Comparison of ENCODE assay signal across 23 cellular contexts in the genomic region with DNA sequence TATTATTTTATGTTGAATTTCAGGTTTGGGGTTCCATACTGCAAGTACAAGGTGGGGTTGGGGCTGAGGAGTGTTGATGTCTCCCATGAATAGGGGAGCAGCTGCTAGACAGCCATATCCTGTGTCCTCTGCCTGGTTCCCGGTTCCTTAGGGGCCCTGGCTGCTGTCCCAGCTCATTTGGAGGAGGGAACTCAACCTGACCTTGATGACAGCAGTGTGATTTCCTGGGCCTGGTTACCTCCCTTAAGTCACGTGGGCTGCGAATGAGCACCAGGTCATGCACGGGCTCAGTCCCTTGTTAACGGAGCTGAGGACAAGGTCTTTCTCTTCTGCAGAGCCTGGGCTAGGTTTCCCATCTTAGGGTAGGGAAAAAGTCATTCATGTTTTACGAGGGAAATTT.
"Had no signal": no experiment of that assay in that cellular context is flagged by ENCODE, and none has a peak within 500 bp of the region (broad histone marks: within the 10 kb centered on the region; RNA-seq: fewer than 3 reads in every experiment).

No MANE protein-coding gene starts in this region.

- H3K27ac ChIP-seq: RWPE1 had no signal

- H3K27ac Mint-ChIP-seq: activated CD8-positive, alpha-beta T cell treated with anti-CD3 and anti-CD28 coated beads for 36 hours; activated naive CD8-positive, alpha-beta T cell treated with anti-CD3 and anti-CD28 coated beads, Interleukin-2, amount 10 ng/mL, durations not matched to agents 7 days and 5 days; IgD-negative memory B cell; T-helper 1 cell treated with Interleukin-12 subunit alpha and Interleukin-12 subunit beta and Interleukin-4 antibody, amounts not matched to agents 30 μg/mL and 1 μg/mL, for 36 hours had no signal

- H3K9me3 Mint-ChIP-seq: activated CD8-positive, alpha-beta T cell treated with anti-CD3 and anti-CD28 coated beads for 36 hours; activated naive CD8-positive, alpha-beta T cell treated with anti-CD3 and anti-CD28 coated beads, Interleukin-2, amount 10 ng/mL, durations not matched to agents 7 days and 5 days; IgD-negative memory B cell; T-helper 1 cell treated with Interleukin-12 subunit alpha and Interleukin-12 subunit beta and Interleukin-4 antibody, amounts not matched to agents 30 μg/mL and 1 μg/mL, for 36 hours had no signal

- ATAC-seq: activated CD4-positive, CD25-positive, alpha-beta regulatory T cell treated with anti-CD3 and anti-CD28 coated beads, Interleukin-2, amount 50 U/mL, for 24 hours; activated CD8-positive, alpha-beta T cell treated with anti-CD3 and anti-CD28 coated beads for 36 hours; Panc1 had no signal

- DNase-seq: activated CD4-positive, alpha-beta T cell treated with anti-CD3 and anti-CD28 coated beads for 4 hours; activated CD8-positive, alpha-beta memory T cell treated with anti-CD3 and anti-CD28 coated beads, Interleukin-2, amount 50 U/mL, for 48 hours; activated CD8-positive, alpha-beta T cell treated with anti-CD3 and anti-CD28 coated beads for 36 hours; activated naive CD4-positive, alpha-beta T cell treated with anti-CD3 and anti-CD28 coated beads, Interleukin-2, amount 50 U/mL, for 16 hours; activated naive CD8-positive, alpha-beta T cell treated with anti-CD3 and anti-CD28 coated beads, Interleukin-2, amount 10 ng/mL, durations not matched to agents 7 days and 5 days; activated T-cell treated with anti-CD3 and anti-CD28 coated beads, Interleukin-2, amount 50 U/mL, for 1 hour; aorta; KG1; NCI-H1048; NCI-H146; NCI-H187 treated with DMSO at 0.1 percent for 48 hours; NCI-H2081 treated with DMSO at 0.1 percent for 48 hours; NCI-H2227 treated with DMSO at 0.1 percent for 48 hours; NCI-H446 treated with DMSO at 0.1 percent for 48 hours; NCI-H524 treated with DMSO at 0.1 percent for 48 hours; NCI-H774; OCI-M1; SHP77 treated with DMSO at 0.1 percent for 48 hours had no signal

- H3K4me1 Mint-ChIP-seq: IgD-negative memory B cell had no signal

- H3K4me3 Mint-ChIP-seq: activated CD8-positive, alpha-beta T cell treated with anti-CD3 and anti-CD28 coated beads for 36 hours; activated naive CD8-positive, alpha-beta T cell treated with anti-CD3 and anti-CD28 coated beads, Interleukin-2, amount 10 ng/mL, durations not matched to agents 7 days and 5 days; IgD-negative memory B cell; T-helper 1 cell treated with Interleukin-12 subunit alpha and Interleukin-12 subunit beta and Interleukin-4 antibody, amounts not matched to agents 30 μg/mL and 1 μg/mL, for 36 hours had no signal

- H3K27me3 Mint-ChIP-seq: activated CD8-positive, alpha-beta T cell treated with anti-CD3 and anti-CD28 coated beads for 36 hours; activated naive CD8-positive, alpha-beta T cell treated with anti-CD3 and anti-CD28 coated beads, Interleukin-2, amount 10 ng/mL, durations not matched to agents 7 days and 5 days; IgD-negative memory B cell had no signal
